ENCODE assay signal across 1 cellular context in genomic region chr2:85389139-85389538, GRCh38.
TF ChIP-seq lines count a peak whose summit lies in the region.

No MANE protein-coding gene starts in this region.

TF ChIP-seq in WTC11, 78 proteins besides CTCF, POLR2A, EP300 and RAD21 (continued from another document):
- TF ChIP-seq ATF2 (CRISPR knock-in tag; IDR thresholded peaks at IDR 0.05; ENCODE audit: borderline replicate concordance, low read depth) (no peak), SP1 (CRISPR knock-in tag; conservative IDR thresholded peaks at IDR 0.05) (no peak), FOXP1 (CRISPR knock-in tag; IDR thresholded peaks at IDR 0.05; ENCODE audit: borderline replicate concordance) (no peak), ZSCAN18 (CRISPR knock-in tag; IDR thresholded peaks at IDR 0.05) (no peak), ZNF317 (CRISPR knock-in tag; IDR thresholded peaks at IDR 0.05; ENCODE audit: borderline replicate concordance, low read depth) (no peak), NFATC4 (CRISPR knock-in tag; IDR thresholded peaks at IDR 0.05) (no peak), HMGA2 (CRISPR knock-in tag; IDR thresholded peaks at IDR 0.05) (no peak), STAT6 (CRISPR knock-in tag; conservative IDR thresholded peaks at IDR 0.05; ENCODE audit: low read depth) (no peak), CDX4 (CRISPR knock-in tag; IDR thresholded peaks at IDR 0.05; ENCODE audit: borderline replicate concordance) (no peak)
